25 cellular contexts compared by ENCODE assay signal in the genomic region with DNA sequence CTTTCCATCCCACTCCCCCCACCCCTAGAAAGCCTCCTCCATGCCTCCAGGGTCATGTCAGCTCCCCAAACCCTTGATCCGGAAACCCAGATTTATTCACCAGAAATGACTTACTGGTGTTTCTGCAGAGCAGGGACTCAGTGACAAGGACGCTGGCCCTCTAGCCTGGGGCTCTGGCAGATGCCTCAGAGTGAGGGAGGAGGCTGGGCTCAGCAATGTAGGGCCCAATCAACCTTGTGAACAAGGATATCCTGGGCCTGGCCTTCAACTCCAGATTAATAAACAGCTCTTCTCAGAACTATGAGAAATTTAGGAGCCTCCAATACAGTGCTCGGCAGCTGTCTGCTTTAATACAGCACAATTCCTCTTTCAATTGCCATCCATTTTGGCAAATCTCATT. TPM values are rescaled to one million over a fixed set of nuclear protein-coding genes. Genes with fewer than 3 reads are reported as not detected.
"Had no signal": no experiment of that assay in that cellular context is flagged by ENCODE, and none has a peak within 500 bp of the region (broad histone marks: within the 10 kb centered on the region; RNA-seq: fewer than 3 reads in every experiment).

A gene (minus strand): TSS at position 162 of the 400 bp plus-strand sequence. CDS start 1,149 bp downstream, outside the sequence.

- H3K4me3 ChIP-seq: dorsolateral prefrontal cortex, gastrocnemius medialis, stomach, thyroid gland had no signal

- H3K27me3 ChIP-seq: gastrocnemius medialis, stomach, thyroid gland had no signal

- H3K27ac ChIP-seq: dorsolateral prefrontal cortex, gastrocnemius medialis, parathyroid adenoma, stomach, thyroid gland had no signal

- H3K79me2 ChIP-seq: parathyroid adenoma had no signal

- H3K36me3 ChIP-seq: gastrocnemius medialis, stomach, thyroid gland had no signal

- DNase-seq: cerebellar nuclear complex; dorsolateral prefrontal cortex; effector CD4-positive, alpha-beta T cell; gastrocnemius medialis; mesendoderm; midbrain; naive thymus-derived CD4-positive, alpha-beta T cell; occipital lobe; stimulated activated CD4-positive, alpha-beta T cell treated with anti-CD3 and anti-CD28 coated beads, Interleukin-2, amount 100 ng/mL, for 24 hours; stimulated activated CD4-positive, alpha-beta T cell treated with anti-CD3 and anti-CD28 coated beads, Interleukin-4, amount 100 ng/mL, for 24 hours; stimulated activated naive CD4-positive, alpha-beta T cell treated with Interleukin-2 at 50 U/mL for 16 hours; stomach; thyroid gland had no signal

- H2AFZ ChIP-seq: parathyroid adenoma had no signal

- H3K4me1 ChIP-seq: gastrocnemius medialis, parathyroid adenoma, stomach, thyroid gland had no signal

- ATAC-seq: gastrocnemius medialis; naive thymus-derived CD4-positive, alpha-beta T cell; sciatic nerve; stimulated activated effector memory CD8-positive, alpha-beta T cell treated with anti-CD3 and anti-CD28 coated beads, Interleukin-12 subunit alpha, Interleukin-12 subunit beta, amount 100 ng/mL, for 72 hours had no signal

- H3K9ac ChIP-seq: parathyroid adenoma had no signal

- H3K9me3 ChIP-seq: gastrocnemius medialis, stomach, thyroid gland had no signal

RNA-seq across cellular contexts. Expression of the gene that starts here (rescaled TPM):
- total RNA-seq: dorsolateral prefrontal cortex; glomerular endothelial cell; lower leg skin; mammary epithelial cell; naive thymus-derived CD4-positive, alpha-beta T cell; occipital lobe; progenitor cell of endocrine pancreas; sciatic nerve; subcutaneous adipose tissue; temporal lobe; thyroid gland; ureter had no signal
- polyA plus RNA-seq: esophagus; keratinocyte; mammary epithelial cell; naive thymus-derived CD4-positive, alpha-beta T cell; stomach had no signal
